In genomic region chr2:176106636-176107539, GRCh38 we compare ENCODE assay signal across 8 cellular contexts. TPM values are rescaled to one million over a fixed set of nuclear protein-coding genes. Genes with fewer than 3 reads are reported as not detected.
DNase-seq lines count a peak whose midpoint lies in the region; ATAC-seq and TF ChIP-seq lines count a peak whose summit lies in the region.

Gene HOXD11, plus strand, starts transcription at chr2:176107280. Its CDS starts 76 bp downstream, at chr2:176107356.

- no TSS peak for BruUV-seq in mammary epithelial cell (replicated peaks; lab: Mats Ljungman, UMichigan)

- H4K20me1 ChIP-seq in mammary epithelial cell (ENCODE audit: insufficient read depth, low read length), result no peaks in the 10 kb centered on the region

- no peaks in the 10 kb centered on the region for H3K9me3 Mint-ChIP-seq in nephron progenitor cell

- H3K27me3 ChIP-seq in mammary epithelial cell (ENCODE audit: insufficient read depth, low read length), result peaks cover 81% of the 10 kb centered on the region

- H3K4me3 Mint-ChIP-seq in nephron progenitor cell, result peak within 1 kb of the TSS; percentile 86

- H3K4me1 Mint-ChIP-seq in nephron progenitor cell, result peaks cover 67% of the 10 kb centered on the region

- no peak within 1 kb of the TSS for H3K27ac ChIP-seq in mammary epithelial cell (ENCODE audit: insufficient read depth, low read depth, low read length)

- TF ChIP-seq CTCF in mammary epithelial cell (conservative IDR thresholded peaks at IDR 0.05 in 1 of 2, IDR thresholded peaks at IDR 0.05 in 1 of 2; ENCODE audit: extremely low read depth in 1 of 2, insufficient read depth in 1 of 2, low read depth in 1 of 2, low read length in 2 of 2), result no peak
- no peak for TF ChIP-seq CTCF in nephron progenitor cell (IDR thresholded peaks at IDR 0.05)
- TF ChIP-seq CTCF in GM20000 (IDR thresholded peaks at IDR 0.05; ENCODE audit: extremely low read depth, missing control alignments), result no peak

- H3K9ac ChIP-seq in mammary epithelial cell (ENCODE audit: insufficient read depth, low read length), result no peak within 1 kb of the TSS

- no peak for ATAC-seq in HG03457 (IDR thresholded peaks at IDR 0.05; ENCODE audit: unreplicated experiment)

- peaks cover 10% of the 10 kb centered on the region for H3K4me1 ChIP-seq in mammary epithelial cell (ENCODE audit: insufficient read depth, low read length)

- no peaks in the 10 kb centered on the region for H3K9me3 ChIP-seq in mammary epithelial cell (replicated peaks; ENCODE audit: insufficient read depth, low read length)

- H3K79me2 ChIP-seq in mammary epithelial cell (ENCODE audit: insufficient read depth, low read length), result no peaks in the 10 kb centered on the region

- peak; percentile 91 for DNase-seq in DMS153 (lab: John Stamatoyannopoulos, UW)
- no peak for DNase-seq in DMS153 treated with DMSO at 0.1 percent for 48 hours (lab: John Stamatoyannopoulos, UW; ENCODE audit: unreplicated experiment)
- DNase-seq in NCI-H2196 treated with DMSO at 0.1 percent for 48 hours (lab: John Stamatoyannopoulos, UW; ENCODE audit: unreplicated experiment), result peak; percentile 92
- peak; percentile 70 for DNase-seq in mammary epithelial cell
- peak; percentile 64 for DNase-seq in nephron progenitor cell
- DNase-seq in NCI-H187 treated with DMSO at 0.1 percent for 48 hours (lab: John Stamatoyannopoulos, UW), result no peak
- DNase-seq in GM20000 (ENCODE audit: low spot score), result no peak

- intact Hi-C loops in mammary epithelial cell (cut with micrococcal nuclease), result no loop called here

- peak within 1 kb of the TSS; percentile 62 for H2AFZ ChIP-seq in mammary epithelial cell (ENCODE audit: low read depth, low read length)

- CTCF ChIA-PET in mammary epithelial cell (lab: Charles Lee; ENCODE audit: low non-redundant PET), result no interaction called here

- peak within 1 kb of the TSS; percentile 13 to 48 (median 41) for H3K4me3 ChIP-seq in mammary epithelial cell (replicated peaks in 1 of 3; ENCODE audit: insufficient read depth in 1 of 3, low read depth in 2 of 3, low read length in 3 of 3)

- H3K27ac Mint-ChIP-seq in nephron progenitor cell, result peak within 1 kb of the TSS; percentile 27

- no peaks in the 10 kb centered on the region for H3K36me3 Mint-ChIP-seq in nephron progenitor cell (ENCODE audit: low read depth)

- in situ Hi-C loops in mammary epithelial cell (cut with MboI; ENCODE audit: low sequenced_read_pairs in 2 of 2), result no loop called here

- H3K4me2 ChIP-seq in mammary epithelial cell (ENCODE audit: insufficient read depth, low read depth, low read length), result peak within 1 kb of the TSS; percentile 58

- WGBS in mammary epithelial cell (ENCODE audit: low coverage, missing lambda C conversion rate), result 10% methylated on average over 27 of the region's 82 CpGs

- H3K36me3 ChIP-seq in mammary epithelial cell (ENCODE audit: insufficient read depth, low read length), result no peaks in the 10 kb centered on the region

- H3K27me3 Mint-ChIP-seq in nephron progenitor cell (ENCODE audit: low read depth, poor library complexity), result peaks cover 90% of the 10 kb centered on the region

- dilution Hi-C loops in mammary epithelial cell (cut with HindIII; ENCODE audit: low sequenced_read_pairs), result no loop called here

RNA-seq across cellular contexts. Expression of gene HOXD11, which starts in this region (rescaled TPM):
- total RNA-seq in mammary epithelial cell, result not detected
- not detected for polyA plus RNA-seq in mammary epithelial cell
- not detected for polyA minus RNA-seq in mammary epithelial cell

Comparison
In these comparisons a context has a peak if more than half of its experiments do, and no peak if none do; other contexts are left out.
1. DNase-seq: peak in DMS153 (single experiment), NCI-H2196 treated with DMSO at 0.1 percent for 48 hours (single experiment) and nephron progenitor cell (single experiment); none in DMS153 treated with DMSO at 0.1 percent for 48 hours (single experiment), NCI-H187 treated with DMSO at 0.1 percent for 48 hours (single experiment) and GM20000 (single experiment).
2. Peak in DNase-seq, H3K4me3 ChIP-seq and H3K4me2 ChIP-seq in mammary epithelial cell; RNA of the gene not detected or under 1 TPM.